Comparison of ENCODE assay signal across 1 cellular context in genomic region chr4:130985371-130985770, GRCh38.
TF ChIP-seq lines count a peak whose summit lies in the region.

No MANE protein-coding gene starts in this region.

TF ChIP-seq in H1, 55 proteins besides CTCF, POLR2A, EP300 and RAD21 (continued from another document):
- TF ChIP-seq USF2 (IDR thresholded peaks at IDR 0.05; ENCODE audit: low read length), result no peak
- no peak for TF ChIP-seq SP4 (IDR thresholded peaks at IDR 0.05; ENCODE audit: low read length)
- TF ChIP-seq BRCA1 (IDR thresholded peaks at IDR 0.05; ENCODE audit: low read depth, low read length), result no peak
- TF ChIP-seq CHD2 (IDR thresholded peaks at IDR 0.05; ENCODE audit: low read length), result no peak
- TF ChIP-seq, protein P1, sequence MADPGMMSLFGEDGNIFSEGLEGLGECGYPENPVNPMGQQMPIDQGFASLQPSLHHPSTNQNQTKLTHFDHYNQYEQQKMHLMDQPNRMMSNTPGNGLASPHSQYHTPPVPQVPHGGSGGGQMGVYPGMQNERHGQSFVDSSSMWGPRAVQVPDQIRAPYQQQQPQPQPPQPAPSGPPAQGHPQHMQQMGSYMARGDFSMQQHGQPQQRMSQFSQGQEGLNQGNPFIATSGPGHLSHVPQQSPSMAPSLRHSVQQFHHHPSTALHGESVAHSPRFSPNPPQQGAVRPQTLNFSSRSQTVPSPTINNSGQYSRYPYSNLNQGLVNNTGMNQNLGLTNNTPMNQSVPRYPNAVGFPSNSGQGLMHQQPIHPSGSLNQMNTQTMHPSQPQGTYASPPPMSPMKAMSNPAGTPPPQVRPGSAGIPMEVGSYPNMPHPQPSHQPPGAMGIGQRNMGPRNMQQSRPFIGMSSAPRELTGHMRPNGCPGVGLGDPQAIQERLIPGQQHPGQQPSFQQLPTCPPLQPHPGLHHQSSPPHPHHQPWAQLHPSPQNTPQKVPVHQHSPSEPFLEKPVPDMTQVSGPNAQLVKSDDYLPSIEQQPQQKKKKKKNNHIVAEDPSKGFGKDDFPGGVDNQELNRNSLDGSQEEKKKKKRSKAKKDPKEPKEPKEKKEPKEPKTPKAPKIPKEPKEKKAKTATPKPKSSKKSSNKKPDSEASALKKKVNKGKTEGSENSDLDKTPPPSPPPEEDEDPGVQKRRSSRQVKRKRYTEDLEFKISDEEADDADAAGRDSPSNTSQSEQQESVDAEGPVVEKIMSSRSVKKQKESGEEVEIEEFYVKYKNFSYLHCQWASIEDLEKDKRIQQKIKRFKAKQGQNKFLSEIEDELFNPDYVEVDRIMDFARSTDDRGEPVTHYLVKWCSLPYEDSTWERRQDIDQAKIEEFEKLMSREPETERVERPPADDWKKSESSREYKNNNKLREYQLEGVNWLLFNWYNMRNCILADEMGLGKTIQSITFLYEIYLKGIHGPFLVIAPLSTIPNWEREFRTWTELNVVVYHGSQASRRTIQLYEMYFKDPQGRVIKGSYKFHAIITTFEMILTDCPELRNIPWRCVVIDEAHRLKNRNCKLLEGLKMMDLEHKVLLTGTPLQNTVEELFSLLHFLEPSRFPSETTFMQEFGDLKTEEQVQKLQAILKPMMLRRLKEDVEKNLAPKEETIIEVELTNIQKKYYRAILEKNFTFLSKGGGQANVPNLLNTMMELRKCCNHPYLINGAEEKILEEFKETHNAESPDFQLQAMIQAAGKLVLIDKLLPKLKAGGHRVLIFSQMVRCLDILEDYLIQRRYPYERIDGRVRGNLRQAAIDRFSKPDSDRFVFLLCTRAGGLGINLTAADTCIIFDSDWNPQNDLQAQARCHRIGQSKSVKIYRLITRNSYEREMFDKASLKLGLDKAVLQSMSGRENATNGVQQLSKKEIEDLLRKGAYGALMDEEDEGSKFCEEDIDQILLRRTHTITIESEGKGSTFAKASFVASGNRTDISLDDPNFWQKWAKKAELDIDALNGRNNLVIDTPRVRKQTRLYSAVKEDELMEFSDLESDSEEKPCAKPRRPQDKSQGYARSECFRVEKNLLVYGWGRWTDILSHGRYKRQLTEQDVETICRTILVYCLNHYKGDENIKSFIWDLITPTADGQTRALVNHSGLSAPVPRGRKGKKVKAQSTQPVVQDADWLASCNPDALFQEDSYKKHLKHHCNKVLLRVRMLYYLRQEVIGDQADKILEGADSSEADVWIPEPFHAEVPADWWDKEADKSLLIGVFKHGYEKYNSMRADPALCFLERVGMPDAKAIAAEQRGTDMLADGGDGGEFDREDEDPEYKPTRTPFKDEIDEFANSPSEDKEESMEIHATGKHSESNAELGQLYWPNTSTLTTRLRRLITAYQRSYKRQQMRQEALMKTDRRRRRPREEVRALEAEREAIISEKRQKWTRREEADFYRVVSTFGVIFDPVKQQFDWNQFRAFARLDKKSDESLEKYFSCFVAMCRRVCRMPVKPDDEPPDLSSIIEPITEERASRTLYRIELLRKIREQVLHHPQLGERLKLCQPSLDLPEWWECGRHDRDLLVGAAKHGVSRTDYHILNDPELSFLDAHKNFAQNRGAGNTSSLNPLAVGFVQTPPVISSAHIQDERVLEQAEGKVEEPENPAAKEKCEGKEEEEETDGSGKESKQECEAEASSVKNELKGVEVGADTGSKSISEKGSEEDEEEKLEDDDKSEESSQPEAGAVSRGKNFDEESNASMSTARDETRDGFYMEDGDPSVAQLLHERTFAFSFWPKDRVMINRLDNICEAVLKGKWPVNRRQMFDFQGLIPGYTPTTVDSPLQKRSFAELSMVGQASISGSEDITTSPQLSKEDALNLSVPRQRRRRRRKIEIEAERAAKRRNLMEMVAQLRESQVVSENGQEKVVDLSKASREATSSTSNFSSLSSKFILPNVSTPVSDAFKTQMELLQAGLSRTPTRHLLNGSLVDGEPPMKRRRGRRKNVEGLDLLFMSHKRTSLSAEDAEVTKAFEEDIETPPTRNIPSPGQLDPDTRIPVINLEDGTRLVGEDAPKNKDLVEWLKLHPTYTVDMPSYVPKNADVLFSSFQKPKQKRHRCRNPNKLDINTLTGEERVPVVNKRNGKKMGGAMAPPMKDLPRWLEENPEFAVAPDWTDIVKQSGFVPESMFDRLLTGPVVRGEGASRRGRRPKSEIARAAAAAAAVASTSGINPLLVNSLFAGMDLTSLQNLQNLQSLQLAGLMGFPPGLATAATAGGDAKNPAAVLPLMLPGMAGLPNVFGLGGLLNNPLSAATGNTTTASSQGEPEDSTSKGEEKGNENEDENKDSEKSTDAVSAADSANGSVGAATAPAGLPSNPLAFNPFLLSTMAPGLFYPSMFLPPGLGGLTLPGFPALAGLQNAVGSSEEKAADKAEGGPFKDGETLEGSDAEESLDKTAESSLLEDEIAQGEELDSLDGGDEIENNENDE (IDR thresholded peaks at IDR 0.05; ENCODE audit: insufficient replicate concordance, low read length), result no peak
- no peak for TF ChIP-seq TAF1 (IDR thresholded peaks at IDR 0.05; ENCODE audit: low read depth, low read length)
